In the genomic region with DNA sequence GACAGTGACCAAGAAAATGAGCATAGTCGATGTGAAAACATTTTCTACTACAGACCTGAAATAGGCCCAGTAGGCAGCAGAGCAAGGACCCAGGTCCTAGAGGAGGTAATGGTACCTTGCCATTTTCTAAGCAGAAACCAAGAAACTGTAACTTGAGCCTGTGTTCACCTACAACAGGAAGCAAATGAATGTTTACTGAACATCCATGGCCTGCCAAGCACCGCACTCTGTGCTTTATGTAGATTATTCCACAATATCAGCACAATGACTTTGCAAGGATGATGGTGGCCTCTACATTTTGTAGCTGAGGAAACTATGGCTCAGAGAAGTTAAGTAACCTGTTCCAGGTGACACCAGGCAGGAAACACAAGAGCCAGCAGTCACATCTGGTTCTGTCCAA, we compare ENCODE assay signal across 26 cellular contexts.
"Had no signal": no experiment of that assay in that cellular context is flagged by ENCODE, and none has a peak within 500 bp of the region (broad histone marks: within the 10 kb centered on the region; RNA-seq: fewer than 3 reads in every experiment).

No MANE protein-coding gene starts in this region.

- DNase-seq: activated CD4-positive, alpha-beta memory T cell treated with anti-CD3 and anti-CD28 coated beads for 36 hours; activated CD4-positive, alpha-beta T cell treated with anti-CD3 and anti-CD28 coated beads, Interleukin-2, amount 10 ng/mL, durations not matched to agents 24 days and 14 days; activated CD4-positive, CD25-positive, alpha-beta regulatory T cell treated with anti-CD3 and anti-CD28 coated beads, Interleukin-2, amount 50 U/mL, for 72 hours; activated CD8-positive, alpha-beta memory T cell treated with anti-CD3 and anti-CD28 coated beads, Interleukin-2, amount 50 U/mL, for 4 hours; activated gamma-delta T cell; activated naive CD4-positive, alpha-beta T cell treated with anti-CD3 and anti-CD28 coated beads, Interleukin-2, amount 10 ng/mL, durations not matched to agents 7 days and 5 days; activated naive CD8-positive, alpha-beta T cell treated with anti-CD3 and anti-CD28 coated beads, Interleukin-2, amount 10 ng/mL, durations not matched to agents 7 days and 5 days; activated T-cell treated with anti-CD3 and anti-CD28 coated beads, Interleukin-2, amount 50 U/mL, for 1 hour; brain microvascular endothelial cell; central memory CD4-positive, alpha-beta T cell; endodermal cell; foreskin fibroblast; heart left ventricle; hypothalamus; immature natural killer cell; kidney; naive thymus-derived CD4-positive, alpha-beta T cell; nucleus accumbens; right cardiac atrium; stimulated activated CD4-positive, alpha-beta T cell treated with anti-CD3 and anti-CD28 coated beads, Interleukin-15, amount 100 ng/mL, for 24 hours; stimulated activated CD4-positive, alpha-beta T cell treated with anti-CD3 and anti-CD28 coated beads, Interleukin-2, amount 100 ng/mL, for 24 hours; stimulated activated naive B cell treated with anti-CD40 and anti-IgM and Interleukin-4, amounts not matched to agents 10 μg/mL and 1 μg/mL and 100 μg/mL, for 72 hours; T1000 had no signal

- H3K27me3 ChIP-seq: brain microvascular endothelial cell, heart left ventricle, tibial nerve had no signal

- H3K4me3 ChIP-seq: heart left ventricle, tibial nerve had no signal

- ATAC-seq: esophagus mucosa; heart left ventricle; naive thymus-derived CD4-positive, alpha-beta T cell; right cardiac atrium; stimulated activated naive B cell treated with anti-CD40 and anti-IgM and Interleukin-4, amounts not matched to agents 10 μg/mL and 1 μg/mL and 100 μg/mL, for 72 hours had no signal

- H3K4me1 ChIP-seq: parathyroid adenoma, tibial nerve had no signal

- H3K27ac ChIP-seq: brain microvascular endothelial cell, heart left ventricle, parathyroid adenoma, tibial nerve had no signal

- H3K36me3 ChIP-seq: brain microvascular endothelial cell, heart left ventricle, tibial nerve had no signal

- H3K9me3 ChIP-seq: heart left ventricle, tibial nerve had no signal
